19 cellular contexts compared by ENCODE assay signal in genomic region chr15:29811691-29812383, GRCh38. TPM values are rescaled to one million over a fixed set of nuclear protein-coding genes. Genes with fewer than 3 reads are reported as not detected.
"Had no signal": no experiment of that assay in that cellular context is flagged by ENCODE, and none has a peak within 500 bp of the region (broad histone marks: within the 10 kb centered on the region; RNA-seq: fewer than 3 reads in every experiment).

No MANE protein-coding gene starts in this region.

- H3K4me1 ChIP-seq: parathyroid adenoma had no signal

- H3K27me3 ChIP-seq: esophagus muscularis mucosa, transverse colon had no signal

- H3K9me3 ChIP-seq: esophagus muscularis mucosa, lower lobe of right lung, transverse colon had no signal

- H3K4me3 Mint-ChIP-seq: activated T-cell treated with anti-CD3 and anti-CD28 coated beads, Interleukin-2, amount 50 U/mL, for 72 hours had no signal

- H3K27ac ChIP-seq: esophagus muscularis mucosa, lower lobe of right lung, parathyroid adenoma had no signal

- DNase-seq: activated CD4-positive, alpha-beta T cell treated with anti-CD3 and anti-CD28 coated beads for 1 hour; activated CD8-positive, alpha-beta memory T cell treated with anti-CD3 and anti-CD28 coated beads for 24 hours; activated effector memory CD4-positive, alpha-beta T cell treated with anti-CD3 and anti-CD28 coated beads, Interleukin-2, amount 50 U/mL, for 16 hours; activated naive CD4-positive, alpha-beta T cell treated with anti-CD3 and anti-CD28 coated beads, Interleukin-2, amount 50 U/mL, for 16 hours; activated T-cell treated with anti-CD3 and anti-CD28 coated beads, Interleukin-2, amount 50 U/mL, for 72 hours; aorta; cerebellar nuclear complex; effector CD4-positive, alpha-beta T cell; lower lobe of right lung; stimulated activated CD4-positive, alpha-beta T cell treated with anti-CD3 and anti-CD28 coated beads, Interleukin-12 subunit alpha, Interleukin-12 subunit beta, amount 100 ng/mL, for 4 hours; stimulated activated CD4-positive, alpha-beta T cell treated with anti-CD3 and anti-CD28 coated beads, Interleukin-1b, Interleukin-23, amount 100 ng/mL, for 48 hours; stimulated activated CD8-positive, alpha-beta memory T cell treated with anti-CD3 and anti-CD28 coated beads, Interleukin-4, amount 100 ng/mL, for 48 hours; stimulated activated naive CD4-positive, alpha-beta T cell; T1000; transverse colon had no signal

- H3K27ac Mint-ChIP-seq: activated T-cell treated with anti-CD3 and anti-CD28 coated beads, Interleukin-2, amount 50 U/mL, for 72 hours; nephron had no signal

- H3K4me3 ChIP-seq: esophagus muscularis mucosa, lower lobe of right lung, transverse colon had no signal

- ATAC-seq: activated T-cell treated with anti-CD3 and anti-CD28 coated beads, Interleukin-2, amount 50 U/mL, for 72 hours had no signal

- H3K36me3 ChIP-seq: esophagus muscularis mucosa, lower lobe of right lung, transverse colon had no signal

RNA-seq across cellular contexts. Expression of gene TJP1, which starts 10.4 kb away (rescaled TPM):
- total RNA-seq: T-helper 1 cell treated with Interleukin-12 subunit alpha and Interleukin-12 subunit beta and Interleukin-4 antibody, amounts not matched to agents 30 ng/mL and 1 ng/mL, for 36 hours had no signal
